In genomic region chr9:92278117-92278516, GRCh38 we compare ENCODE assay signal across 23 cellular contexts. TPM values are rescaled to one million over a fixed set of nuclear protein-coding genes. Genes with fewer than 3 reads are reported as not detected.
DNase-seq lines count a peak whose midpoint lies in the region; ATAC-seq and TF ChIP-seq lines count a peak whose summit lies in the region.
"Had no signal": no experiment of that assay in that cellular context is flagged by ENCODE, and none has a peak within 500 bp of the region (broad histone marks: within the 10 kb centered on the region; RNA-seq: fewer than 3 reads in every experiment).

No MANE protein-coding gene starts in this region.

- POLR2A ChIA-PET in IMR-90 (lab: Charles Lee; ENCODE audit: unreplicated experiment) (no interaction called here), WTC11 (lab: Charles Lee) (interaction anchor here (0.7 kb wide), 2 partner anchors 14 to 17 kb away, joined by 3 to 5 read pairs; no protein-coding TSS in a partner anchor)

- H3K4me3 ChIP-seq in IMR-90 (ENCODE audit: insufficient read depth, low read depth, low read length) = no peak overlapping the region
- no peak overlapping the region for H3K4me3 ChIP-seq in mesenchymal stem cell (ENCODE audit: insufficient read depth in 1 of 2, low read depth in 1 of 2, low read length in 2 of 2)
- no peak overlapping the region for H3K4me3 ChIP-seq in neuronal stem cell (ENCODE audit: low read length in 2 of 2)
- H3K4me3 ChIP-seq: prostate gland had no signal

- H3K36me3 ChIP-seq in IMR-90 (ENCODE audit: control insufficient read depth, insufficient read depth, low read length) = peaks cover 56% of the 10 kb centered on the region
- H3K36me3 ChIP-seq in mesenchymal stem cell (ENCODE audit: control insufficient read depth in 1 of 2, insufficient read depth in 2 of 2, low read depth in 1 of 2, low read length in 2 of 2) = peaks cover 29 to 96% of the 10 kb centered on the region in 2 experiments
- peaks cover 41 to 100% of the 10 kb centered on the region in 2 donors for H3K36me3 ChIP-seq in neuronal stem cell (replicated peaks in 1 of 2; ENCODE audit: control insufficient read depth in 2 of 2, insufficient read depth in 2 of 2, low read length in 2 of 2)

- DNase-seq in EH (ENCODE audit: low read depth) (peak; percentile 90), IMR-90 (peak; percentile 80), astrocyte of the hippocampus (ENCODE audit: low read depth, low spot score) (peak; percentile 55), mesenchymal stem cell (no peak), neuronal stem cell (ENCODE audit: low spot score) (no peak), WTC11 (ENCODE audit: low spot score) (no peak), SKM-1 (lab: John Stamatoyannopoulos, UW; ENCODE audit: unreplicated experiment) (no peak)
- DNase-seq: activated CD4-positive, CD25-positive, alpha-beta regulatory T cell; activated gamma-delta T cell; CD4-positive, CD25-positive, alpha-beta regulatory T cell; DMS79; erythroblast; NCI-H2029; NCI-H446 treated with DMSO at 0.1 percent for 48 hours; Right ventricle myocardium superior; stimulated activated CD4-positive, alpha-beta T cell treated with anti-CD3 and anti-CD28 coated beads, Interleukin-12 subunit alpha, Interleukin-12 subunit beta, amount 100 ng/mL, for 4 hours; trophoblast cell had no signal

- no peak for TF ChIP-seq POLR2A in IMR-90 (IDR thresholded peaks at IDR 0.05; ENCODE audit: low read depth, low read length)

- H2BK5ac ChIP-seq in IMR-90 (ENCODE audit: low read depth, low read length, poor library complexity, severe bottlenecking) (peak overlapping the region; percentile 56), mesenchymal stem cell (ENCODE audit: low read depth, low read length, poor library complexity, severe bottlenecking) (no peak overlapping the region), neuronal stem cell (ENCODE audit: low read length) (no peak overlapping the region)

- H3K9me3 ChIP-seq in IMR-90 (ENCODE audit: control insufficient read depth, insufficient read depth, low read length) = no peaks in the 10 kb centered on the region
- H3K9me3 ChIP-seq in mesenchymal stem cell (ENCODE audit: control insufficient read depth, low read length) = no peaks in the 10 kb centered on the region
- H3K9me3 ChIP-seq in neuronal stem cell (replicated peaks in 1 of 2; ENCODE audit: control insufficient read depth in 2 of 2, insufficient read depth in 1 of 2, low read depth in 1 of 2, low read length in 2 of 2) = no peaks in the 10 kb centered on the region
- H3K9me3 ChIP-seq: prostate gland had no signal

- H4K8ac ChIP-seq in IMR-90 (ENCODE audit: low read depth in 2 of 2, low read length in 2 of 2) (no peak overlapping the region), mesenchymal stem cell (ENCODE audit: low read length) (no peak overlapping the region), neuronal stem cell (ENCODE audit: low read depth, low read length) (no peak overlapping the region)

- no TSS peak for BruUV-seq in IMR-90 (replicated peaks; lab: Mats Ljungman, UMichigan)

- H3K56ac ChIP-seq in IMR-90 (ENCODE audit: extremely low read depth, insufficient read depth, low read length) = no peak overlapping the region

- in situ Hi-C loops in IMR-90 (cut with MboI; ENCODE audit: low sequenced_read_pairs) = no loop called here

- H3K18ac ChIP-seq in IMR-90 (ENCODE audit: low read depth, low read length) (no peak overlapping the region), mesenchymal stem cell (ENCODE audit: low read depth in 1 of 2, low read length in 2 of 2) (no peak overlapping the region), neuronal stem cell (ENCODE audit: low read length) (no peak overlapping the region)

- no peak overlapping the region for H3K4me2 ChIP-seq in IMR-90 (ENCODE audit: low read depth, low read length)
- H3K4me2 ChIP-seq in mesenchymal stem cell (ENCODE audit: low read length, poor library complexity, severe bottlenecking) = no peak overlapping the region
- H3K4me2 ChIP-seq in neuronal stem cell (ENCODE audit: insufficient read depth, low read length, poor library complexity, severe bottlenecking) = no peak overlapping the region

- no peak overlapping the region for H2BK15ac ChIP-seq in IMR-90 (ENCODE audit: low read depth, low read length)
- H2BK15ac ChIP-seq in mesenchymal stem cell (ENCODE audit: low read depth, poor library complexity, severe bottlenecking) = no peak overlapping the region
- no peak overlapping the region for H2BK15ac ChIP-seq in neuronal stem cell (ENCODE audit: low read length)

- H4K91ac ChIP-seq in IMR-90 (ENCODE audit: insufficient read depth, low read depth, low read length) (no peak overlapping the region), mesenchymal stem cell (ENCODE audit: low read length) (no peak overlapping the region), neuronal stem cell (ENCODE audit: low read depth, low read length, poor library complexity) (no peak overlapping the region)

- no peak overlapping the region for H3K27ac ChIP-seq in IMR-90 (ENCODE audit: insufficient read depth, low read length)
- H3K27ac ChIP-seq in mesenchymal stem cell (ENCODE audit: low read length, poor library complexity, severe bottlenecking) = no peak overlapping the region
- H3K27ac ChIP-seq in neuronal stem cell (replicated peaks; ENCODE audit: low read length) = no peak overlapping the region
- H3K27ac ChIP-seq: prostate gland had no signal

- H3K23ac ChIP-seq in IMR-90 (ENCODE audit: low read depth, low read length) (no peak overlapping the region), mesenchymal stem cell (ENCODE audit: low read length in 2 of 2) (no peak overlapping the region), neuronal stem cell (ENCODE audit: low read depth, low read length, poor library complexity) (no peak overlapping the region)

- peaks cover 31 to 51% of the 10 kb centered on the region in 2 experiments for H3K79me1 ChIP-seq in IMR-90 (ENCODE audit: low read depth in 1 of 2, low read length in 2 of 2)
- H3K79me1 ChIP-seq in mesenchymal stem cell (replicated peaks; ENCODE audit: low read length, poor library complexity, severe bottlenecking) = peaks cover 20% of the 10 kb centered on the region
- peaks cover 2% of the 10 kb centered on the region for H3K79me1 ChIP-seq in neuronal stem cell (ENCODE audit: low read depth, low read length)

- H3K36me3 Mint-ChIP-seq in WTC11 = peaks cover 86% of the 10 kb centered on the region

- CTCF ChIA-PET in IMR-90 (lab: Yijun Ruan, JAX) (interaction anchor here (0.5 to 3.2 kb wide), 6 partner anchors 10 to 138 kb away, joined by 3 to 11 read pairs (median 4); no protein-coding TSS in a partner anchor), WTC11 (lab: Charles Lee) (interaction anchor here (1.8 kb wide), 1 partner anchor 137 kb away, joined by 4 read pairs; no protein-coding TSS in a partner anchor)

- no peak overlapping the region for H3K27ac Mint-ChIP-seq in WTC11
- H3K27ac Mint-ChIP-seq: IgD-negative memory B cell; natural killer cell treated with Interleukin-12 subunit alpha and Interleukin-12 subunit beta and Interleukin-15 and Interleukin-18, amount 100 ng/mL, for 72 hours; stimulated activated memory B cell treated with anti-CD40 and anti-IgM and Interleukin-4, amounts not matched to agents 10 μg/mL and 1 μg/mL and 100 μg/mL, for 72 hours had no signal

- no peak overlapping the region for H2AK5ac ChIP-seq in IMR-90 (ENCODE audit: low read depth, low read length)
- H2AK5ac ChIP-seq in mesenchymal stem cell (ENCODE audit: low read length, severe bottlenecking) = no peak overlapping the region
- H2AK5ac ChIP-seq in neuronal stem cell (ENCODE audit: low read depth, low read length) = no peak overlapping the region

- dilution Hi-C loops in IMR-90 (cut with HindIII; ENCODE audit: low sequenced_read_pairs, unreplicated experiment) = no loop called here

- no peaks in the 10 kb centered on the region for H3K9me3 Mint-ChIP-seq in WTC11
- H3K9me3 Mint-ChIP-seq: CD4-positive, CD25-positive, alpha-beta regulatory T cell; IgD-negative memory B cell; natural killer cell treated with Interleukin-12 subunit alpha and Interleukin-12 subunit beta and Interleukin-15 and Interleukin-18, amount 100 ng/mL, for 72 hours; stimulated activated memory B cell treated with anti-CD40 and anti-IgM and Interleukin-4, amounts not matched to agents 10 μg/mL and 1 μg/mL and 100 μg/mL, for 72 hours; T-helper 1 cell treated with Interleukin-12 subunit alpha and Interleukin-12 subunit beta and Interleukin-4 antibody, amounts not matched to agents 30 μg/mL and 1 μg/mL, for 36 hours had no signal

- H3K14ac ChIP-seq in IMR-90 (replicated peaks; ENCODE audit: low read depth, low read length) (no peak overlapping the region), mesenchymal stem cell (ENCODE audit: low read length in 2 of 2) (no peak overlapping the region), neuronal stem cell (ENCODE audit: low read length) (no peak overlapping the region)

- 0% methylated on average over 2 of the region's 3 CpGs; no CpG with 5 or more reads in 1 of the 2 experiments for WGBS in IMR-90 (ENCODE audit: extremely low coverage in 2 of 2, insufficient read length in 1 of 2), 2 experiments
- 79% methylated on average over 2 of the region's 3 CpGs for WGBS in mesenchymal stem cell
- WGBS in neuronal stem cell (ENCODE audit: extremely low coverage in 2 of 2, insufficient read length in 2 of 2, insufficient replicate concordance in 1 of 2), 2 donors = no CpG with 5 or more reads among the region's 3 CpGs

- TF ChIP-seq RAD21 in IMR-90 (IDR thresholded peaks at IDR 0.05; ENCODE audit: low read length) = no peak

- TF ChIP-seq CTCF in IMR-90 (conservative IDR thresholded peaks at IDR 0.05; ENCODE audit: low read depth, low read length) = no peak
- TF ChIP-seq CTCF in WTC11 (IDR thresholded peaks at IDR 0.05) = no peak

- peak; percentile 94 for ATAC-seq in IMR-90 (ENCODE audit: low read depth)
- no peak for ATAC-seq in esophagus mucosa
- ATAC-seq in WTC11 = no peak
- ATAC-seq: natural killer cell treated with Interleukin-12 subunit alpha and Interleukin-12 subunit beta and Interleukin-15 and Interleukin-18, amount 100 ng/mL, for 72 hours; stimulated activated memory B cell treated with anti-CD40 and anti-IgM and Interleukin-4, amounts not matched to agents 10 μg/mL and 1 μg/mL and 100 μg/mL, for 72 hours had no signal

- peaks cover 11% of the 10 kb centered on the region for H3K9me1 ChIP-seq in IMR-90 (ENCODE audit: insufficient read depth, low read length)

- no peaks in the 10 kb centered on the region for H3K4me1 Mint-ChIP-seq in WTC11
- H3K4me1 Mint-ChIP-seq: stimulated activated memory B cell treated with anti-CD40 and anti-IgM and Interleukin-4, amounts not matched to agents 10 μg/mL and 1 μg/mL and 100 μg/mL, for 72 hours had no signal

- H3K9ac ChIP-seq in IMR-90 (ENCODE audit: low read depth, low read length) (no peak overlapping the region), mesenchymal stem cell (ENCODE audit: low read length) (peak overlapping the region; percentile 25), neuronal stem cell (ENCODE audit: low read depth, low read length, poor library complexity) (no peak overlapping the region)

- H3K27me3 Mint-ChIP-seq in WTC11 (ENCODE audit: low read depth) = no peaks in the 10 kb centered on the region
- H3K27me3 Mint-ChIP-seq: CD4-positive, CD25-positive, alpha-beta regulatory T cell; IgD-negative memory B cell; natural killer cell treated with Interleukin-12 subunit alpha and Interleukin-12 subunit beta and Interleukin-15 and Interleukin-18, amount 100 ng/mL, for 72 hours; stimulated activated memory B cell treated with anti-CD40 and anti-IgM and Interleukin-4, amounts not matched to agents 10 μg/mL and 1 μg/mL and 100 μg/mL, for 72 hours had no signal

- H3K4ac ChIP-seq in IMR-90 (ENCODE audit: low read depth, low read length) (no peak overlapping the region), mesenchymal stem cell (ENCODE audit: low read depth in 1 of 2, low read length in 2 of 2) (no peak overlapping the region), neuronal stem cell (ENCODE audit: low read length) (no peak overlapping the region)

- H3K4me1 ChIP-seq in IMR-90 (ENCODE audit: control insufficient read depth, insufficient read depth, low read length) (peaks cover 2% of the 10 kb centered on the region), mesenchymal stem cell (ENCODE audit: control insufficient read depth, insufficient read depth, low read depth, low read length) (no peaks in the 10 kb centered on the region), neuronal stem cell (ENCODE audit: control insufficient read depth in 2 of 2, insufficient read depth in 1 of 2, low read depth in 1 of 2, low read length in 2 of 2) (no peaks in the 10 kb centered on the region)
- H3K4me1 ChIP-seq: prostate gland had no signal

- H2BK12ac ChIP-seq in mesenchymal stem cell (ENCODE audit: low read length in 2 of 2) (no peak overlapping the region), neuronal stem cell (ENCODE audit: low read length) (no peak overlapping the region)

- H3K4me3 Mint-ChIP-seq in WTC11 = no peak overlapping the region
- H3K4me3 Mint-ChIP-seq: CD4-positive, CD25-positive, alpha-beta regulatory T cell; IgD-negative memory B cell; natural killer cell treated with Interleukin-12 subunit alpha and Interleukin-12 subunit beta and Interleukin-15 and Interleukin-18, amount 100 ng/mL, for 72 hours; stimulated activated memory B cell treated with anti-CD40 and anti-IgM and Interleukin-4, amounts not matched to agents 10 μg/mL and 1 μg/mL and 100 μg/mL, for 72 hours; T-helper 1 cell treated with Interleukin-12 subunit alpha and Interleukin-12 subunit beta and Interleukin-4 antibody, amounts not matched to agents 30 μg/mL and 1 μg/mL, for 36 hours had no signal

- intact Hi-C loops in IMR-90 (cut with micrococcal nuclease) = no loop called here

- H3K27me3 ChIP-seq in IMR-90 (ENCODE audit: control insufficient read depth, insufficient read depth, low read length) (no peaks in the 10 kb centered on the region), mesenchymal stem cell (ENCODE audit: control insufficient read depth in 1 of 2, insufficient read depth in 1 of 2, low read length in 2 of 2) (no peaks in the 10 kb centered on the region), neuronal stem cell (ENCODE audit: control insufficient read depth in 3 of 3, insufficient read depth in 3 of 3, low read depth in 1 of 3, low read length in 3 of 3) (peaks cover 0 to 2% (median 0%) of the 10 kb centered on the region in 3 experiments)

- H2BK120ac ChIP-seq in IMR-90 (ENCODE audit: low read depth, low read length) = no peak overlapping the region
- H2BK120ac ChIP-seq in mesenchymal stem cell (ENCODE audit: low read depth, low read length) = no peak overlapping the region
- H2BK120ac ChIP-seq in neuronal stem cell (ENCODE audit: low read depth, low read length) = no peak overlapping the region

- H2AFZ ChIP-seq in IMR-90 (replicated peaks; ENCODE audit: low read length, poor library complexity) (no peak overlapping the region), mesenchymal stem cell (ENCODE audit: low read depth, low read length) (no peak overlapping the region), neuronal stem cell (ENCODE audit: low read length) (no peak overlapping the region)

- no peak overlapping the region for H2AK9ac ChIP-seq in IMR-90 (replicated peaks; ENCODE audit: low read depth, low read length, poor library complexity)

- no peak overlapping the region for H2BK20ac ChIP-seq in IMR-90 (ENCODE audit: low read depth, low read length)

- no peak overlapping the region for H4K5ac ChIP-seq in IMR-90 (ENCODE audit: low read depth, low read length)

- peaks cover 15% of the 10 kb centered on the region for H4K20me1 ChIP-seq in IMR-90 (ENCODE audit: insufficient read depth, low read length)

RNA-seq across cellular contexts. Expression of gene IARS1, which starts 15.4 kb away (rescaled TPM):
- total RNA-seq in IMR-90 (2012; rRNA removed) (383 and 414 TPM in 2 replicates), esophagus mucosa (95.2 TPM), WTC11 (2021) (198 to 220 TPM (median 199 TPM) in 3 replicates)
- polyA plus RNA-seq in IMR-90 (2012; rRNA removed) = 64.1 and 85.3 TPM in 2 replicates
- 24.0 and 35.8 TPM in 2 replicates for polyA plus RNA-seq in IMR-90 (2012; cell fraction: cytosol; rRNA removed)
- 24.1 and 176 TPM in 2 replicates for polyA plus RNA-seq in IMR-90 (2012; cell fraction: nucleus; rRNA removed; ENCODE audit: low replicate concordance)
- 94.4 TPM for polyA plus RNA-seq in mesenchymal stem cell (2013, experiment 1 of 2)
- polyA plus RNA-seq in mesenchymal stem cell (2013, experiment 2 of 2) = 96.6 TPM
- polyA plus RNA-seq in neuronal stem cell (2013, experiment 1 of 2) = 57.0 TPM
- 57.5 TPM for polyA plus RNA-seq in neuronal stem cell (2013, experiment 2 of 2)

RNA-seq across cellular contexts. Expression of gene NOL8, which starts 47.0 kb away (rescaled TPM):
- total RNA-seq in IMR-90 (2012; rRNA removed) (18.3 and 23.6 TPM in 2 replicates), esophagus mucosa (20.8 TPM), WTC11 (2021) (26.6 to 32.3 TPM (median 32.2 TPM) in 3 replicates)
- 7.4 and 10.1 TPM in 2 replicates for polyA plus RNA-seq in IMR-90 (2012; rRNA removed)
- polyA plus RNA-seq in IMR-90 (2012; cell fraction: cytosol; rRNA removed) = 0.81 and 1.8 TPM in 2 replicates
- 1.8 and 19.2 TPM in 2 replicates for polyA plus RNA-seq in IMR-90 (2012; cell fraction: nucleus; rRNA removed; ENCODE audit: low replicate concordance)
- 26.3 TPM for polyA plus RNA-seq in mesenchymal stem cell (2013, experiment 1 of 2)
- polyA plus RNA-seq in mesenchymal stem cell (2013, experiment 2 of 2) = 26.8 TPM
- polyA plus RNA-seq in neuronal stem cell (2013, experiment 1 of 2) = 26.8 TPM
- 29.3 TPM for polyA plus RNA-seq in neuronal stem cell (2013, experiment 2 of 2)

RNA-seq across cellular contexts. Expression of gene CENPP, which starts 47.6 kb away (rescaled TPM):
- 1.4 and 3.6 TPM in 2 replicates for total RNA-seq in IMR-90 (2012; rRNA removed)
- polyA plus RNA-seq in IMR-90 (2012; rRNA removed) = 0.90 and 2.0 TPM in 2 replicates
- 0.32 and 0.49 TPM in 2 replicates for polyA plus RNA-seq in IMR-90 (2012; cell fraction: cytosol; rRNA removed)
- polyA plus RNA-seq in IMR-90 (2012; cell fraction: nucleus; rRNA removed; ENCODE audit: low replicate concordance) = 1.2 TPM in 2 replicates
- polyA plus RNA-seq in mesenchymal stem cell (2013, experiment 1 of 2) = 4.2 TPM
- 3.9 TPM for polyA plus RNA-seq in mesenchymal stem cell (2013, experiment 2 of 2)
- total RNA-seq in esophagus mucosa = 8.2 TPM
- polyA plus RNA-seq in neuronal stem cell (2013, experiment 1 of 2) = 12.4 TPM
- polyA plus RNA-seq in neuronal stem cell (2013, experiment 2 of 2) = 12.7 TPM
- total RNA-seq in WTC11 (2021) = 12.2 to 15.0 TPM (median 14.3 TPM) in 3 replicates

Comparison
In these comparisons a context has a peak if more than half of its experiments do, and no peak if none do; other contexts are left out.
1. DNase-seq: peak in EH (single experiment), IMR-90 (single experiment) and astrocyte of the hippocampus (single experiment); none in mesenchymal stem cell (single experiment), neuronal stem cell (single experiment), WTC11 (single experiment) and SKM-1 (single experiment).